ENCODE assay signal across 8 cellular contexts in the genomic region with DNA sequence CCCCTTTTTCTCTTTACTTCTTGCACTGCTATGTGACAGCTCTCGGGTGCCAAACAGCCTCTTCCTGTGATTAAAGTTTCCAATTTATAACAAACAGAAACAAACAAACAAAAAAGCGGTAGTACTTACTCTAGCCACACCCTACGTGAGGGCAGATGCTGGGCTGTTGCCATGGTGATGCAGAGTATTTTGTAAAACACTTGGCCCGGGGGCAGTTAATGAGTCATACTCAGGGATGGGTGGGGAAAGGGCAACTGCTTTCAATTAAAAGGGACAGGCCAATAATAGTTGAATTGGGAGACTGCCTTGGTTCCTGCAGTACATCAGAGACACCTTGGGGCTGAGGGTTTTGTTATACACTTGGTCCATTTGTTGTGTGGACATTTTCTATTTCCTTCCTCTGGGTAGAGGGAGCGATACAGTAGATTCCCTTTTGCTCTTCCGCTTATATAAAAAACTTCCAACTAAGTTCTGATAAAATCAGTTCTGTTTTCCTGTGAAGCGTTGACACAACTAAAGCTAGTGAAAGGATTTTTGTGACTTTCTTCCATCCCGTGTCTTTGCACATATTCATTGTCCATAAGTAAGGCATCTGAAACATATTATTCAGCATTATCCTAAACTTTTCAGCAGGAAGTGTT. TPM values are rescaled to one million over a fixed set of nuclear protein-coding genes. Genes with fewer than 3 reads are reported as not detected.
A peak's percentile ranks its signal among the peaks of the same experiment; 100 is the strongest.
DNase-seq lines count a peak whose midpoint lies in the region; ATAC-seq and TF ChIP-seq lines count a peak whose summit lies in the region.

No MANE protein-coding gene starts in this region.

- peaks cover 43% of the 10 kb centered on the region for H3K4me1 ChIP-seq in RWPE2 (ENCODE audit: insufficient read depth, poor library complexity, severe bottlenecking)
- H3K4me1 ChIP-seq in gastroesophageal sphincter = peaks cover 3 to 61% (median 36%) of the 10 kb centered on the region in 3 donors
- peaks cover 7% of the 10 kb centered on the region for H3K4me1 ChIP-seq in prostate gland (replicated peaks)

- H3K9me3 Mint-ChIP-seq in activated T-helper 17 cell treated with anti-CD3 and anti-CD28 coated beads, Interleukin-2, amount 50 U/mL, for 72 hours = no peaks in the 10 kb centered on the region

- DNase-seq in Ammon's horn (ENCODE audit: low spot score) (peak; percentile 47), RWPE2 (ENCODE audit: low spot score) (peak; percentile 94), prostate gland (ENCODE audit: low spot score) (peak; percentile 55), ureter (ENCODE audit: low spot score) (peak; percentile 86)

- H3K36me3 ChIP-seq in RWPE2 (ENCODE audit: low read depth) (no peaks in the 10 kb centered on the region), gastroesophageal sphincter (no peaks in the 10 kb centered on the region), prostate gland (no peaks in the 10 kb centered on the region)

- peak; percentile 47 for ATAC-seq in HG02938 (IDR thresholded peaks at IDR 0.05; ENCODE audit: unreplicated experiment)
- peak; percentile 66 for ATAC-seq in RWPE2 (ENCODE audit: low read depth)
- ATAC-seq in activated T-helper 17 cell treated with anti-CD3 and anti-CD28 coated beads, Interleukin-2, amount 50 U/mL, for 72 hours (replicated peaks) = peak; percentile 57
- peak; percentile 89 for ATAC-seq in gastroesophageal sphincter
- no peak for ATAC-seq in HG03457 (IDR thresholded peaks at IDR 0.05; ENCODE audit: unreplicated experiment)

- WGBS in gastroesophageal sphincter (ENCODE audit: low coverage in 1 of 2), 2 donors = 10 to 16% methylated on average over 8 of the region's 8 CpGs
- WGBS in prostate gland = 24% methylated on average over 8 of the region's 8 CpGs

- no peak for TF ChIP-seq POLR2A in gastroesophageal sphincter (IDR thresholded peaks at IDR 0.05)
- TF ChIP-seq POLR2A in prostate gland (IDR thresholded peaks at IDR 0.05) = no peak

- H3K27me3 Mint-ChIP-seq in activated T-helper 17 cell treated with anti-CD3 and anti-CD28 coated beads, Interleukin-2, amount 50 U/mL, for 72 hours = no peaks in the 10 kb centered on the region

- H3K27me3 ChIP-seq in RWPE2 (ENCODE audit: insufficient read depth, poor library complexity, severe bottlenecking) = no peaks in the 10 kb centered on the region
- H3K27me3 ChIP-seq in gastroesophageal sphincter = no peaks in the 10 kb centered on the region
- no peaks in the 10 kb centered on the region for H3K27me3 ChIP-seq in prostate gland (replicated peaks; ENCODE audit: insufficient read depth)

- peak overlapping the region; percentile 99 for H3K27ac Mint-ChIP-seq in activated T-helper 17 cell treated with anti-CD3 and anti-CD28 coated beads, Interleukin-2, amount 50 U/mL, for 72 hours

- no peak for TF ChIP-seq CTCF in RWPE2 (IDR thresholded peaks at IDR 0.05; ENCODE audit: poor library complexity, severe bottlenecking)
- peak in 2 of 4 experiments; percentile 26 to 31 for TF ChIP-seq CTCF in gastroesophageal sphincter (IDR thresholded peaks at IDR 0.05)
- TF ChIP-seq CTCF in prostate gland (IDR thresholded peaks at IDR 0.05) = no peak

- intact Hi-C loops in prostate gland (cut with DNase I) = no loop called here

- TF ChIP-seq EP300 in gastroesophageal sphincter (IDR thresholded peaks at IDR 0.05) = no peak

- peak overlapping the region; percentile 83 for H3K4me3 Mint-ChIP-seq in activated T-helper 17 cell treated with anti-CD3 and anti-CD28 coated beads, Interleukin-2, amount 50 U/mL, for 72 hours

- H3K4me3 ChIP-seq in RWPE2 (ENCODE audit: severe bottlenecking) (no peak overlapping the region), gastroesophageal sphincter (no peak overlapping the region), prostate gland (no peak overlapping the region)

- peaks cover 21% of the 10 kb centered on the region for H3K36me3 Mint-ChIP-seq in activated T-helper 17 cell treated with anti-CD3 and anti-CD28 coated beads, Interleukin-2, amount 50 U/mL, for 72 hours (ENCODE audit: low read depth)

- H3K27ac ChIP-seq in RWPE2 (ENCODE audit: poor library complexity, severe bottlenecking) (peak overlapping the region; percentile 92), gastroesophageal sphincter (peak overlapping the region; percentile 75 to 87 (median 78)), prostate gland (no peak overlapping the region)

- H3K4me1 Mint-ChIP-seq in activated T-helper 17 cell treated with anti-CD3 and anti-CD28 coated beads, Interleukin-2, amount 50 U/mL, for 72 hours = peaks cover 31% of the 10 kb centered on the region

- H3K9me3 ChIP-seq in RWPE2 (ENCODE audit: severe bottlenecking) (no peaks in the 10 kb centered on the region), gastroesophageal sphincter (no peaks in the 10 kb centered on the region), prostate gland (no peaks in the 10 kb centered on the region)

RNA-seq across cellular contexts. Expression of gene THEM4, which starts 36.5 kb away (rescaled TPM):
- total RNA-seq in activated T-helper 17 cell treated with anti-CD3 and anti-CD28 coated beads, Interleukin-2, amount 50 U/mL, for 72 hours = 10 to 100 TPM; 26.6 to 33.0 TPM
- 10 to 100 TPM; 14.7 to 17.5 (median 16.1) TPM for total RNA-seq in gastroesophageal sphincter
- total RNA-seq in prostate gland = 10 to 100 TPM; 21.2 to 30.3 TPM
- 28.2 TPM for total RNA-seq in ureter

RNA-seq across cellular contexts. Expression of gene S100A10, which starts 47.8 kb away (rescaled TPM):
- 100 to 1,000 TPM; 181 to 377 TPM for total RNA-seq in activated T-helper 17 cell treated with anti-CD3 and anti-CD28 coated beads, Interleukin-2, amount 50 U/mL, for 72 hours
- total RNA-seq in gastroesophageal sphincter (100 to 1,000 TPM in 2 of 4 donors, 10 to 100 TPM in 2; 57.6 to 155 (median 106) TPM), prostate gland (10 to 100 TPM; 61.7 to 72.1 TPM), ureter (152 TPM)

Comparison
In these comparisons a context has a peak if more than half of its experiments do, and no peak if none do; other contexts are left out.
1. H3K27ac ChIP-seq: peak in RWPE2 (single experiment) and gastroesophageal sphincter (4 of 4); none in prostate gland (0 of 2).
2. Peak in every context shown above with its lines, with median percentiles within 50 percentile points of each other: DNase-seq.